Comparison of ENCODE assay signal across 1 cellular context in the genomic region with DNA sequence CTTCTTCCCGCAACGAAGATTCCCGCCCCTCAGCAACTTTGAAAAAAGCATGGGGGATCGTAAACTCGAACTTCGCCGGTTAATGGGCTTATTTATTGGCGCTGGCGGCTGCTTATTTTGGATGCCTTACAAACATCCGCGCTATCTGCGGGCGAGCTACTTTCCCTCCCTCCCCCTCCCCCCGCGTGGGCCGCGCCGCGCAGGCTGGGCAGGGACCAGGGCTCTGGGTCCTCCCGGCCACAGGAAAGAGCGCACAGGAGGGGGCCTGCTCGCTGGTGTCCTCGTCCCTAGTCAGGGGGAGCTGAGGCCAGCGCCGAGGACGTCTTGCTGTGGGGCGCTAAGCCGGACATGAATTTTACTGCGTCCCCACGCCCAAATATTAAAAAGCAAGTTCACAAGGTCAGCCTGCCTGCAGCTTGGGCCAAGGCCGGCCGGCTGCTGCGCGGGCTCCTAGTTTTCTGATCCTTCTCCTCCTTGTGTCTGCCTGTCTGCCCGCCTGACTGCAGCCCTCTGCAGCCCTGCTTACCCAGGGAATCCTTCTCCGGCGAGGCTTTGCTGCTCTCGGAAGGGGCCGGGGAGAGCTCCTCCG.
TF ChIP-seq lines count a peak whose summit lies in the region.

No MANE protein-coding gene starts in this region.

TF ChIP-seq in IMR-90, 13 proteins besides CTCF, POLR2A, EP300 and RAD21:
- TF ChIP-seq SMC3 (IDR thresholded peaks at IDR 0.05; ENCODE audit: low read depth, low read length) (no peak), RCOR1 (IDR thresholded peaks at IDR 0.05; ENCODE audit: insufficient replicate concordance, low read length) (no peak), CHD1 (IDR thresholded peaks at IDR 0.05; ENCODE audit: low read depth, low read length) (no peak), BHLHE40 (IDR thresholded peaks at IDR 0.05; ENCODE audit: low read depth, low read length) (no peak), RFX5 (IDR thresholded peaks at IDR 0.05; ENCODE audit: low read depth, low read length) (no peak), FOS (IDR thresholded peaks at IDR 0.05; ENCODE audit: low read depth, low read length) (no peak), MAZ (IDR thresholded peaks at IDR 0.05; ENCODE audit: borderline replicate concordance, low read depth, low read length) (no peak), CEBPB (IDR thresholded peaks at IDR 0.05; ENCODE audit: low read depth, low read length) (no peak), MAFK (IDR thresholded peaks at IDR 0.05; ENCODE audit: low read depth, low read length) (no peak), NFE2L2 (IDR thresholded peaks at IDR 0.05; ENCODE audit: low read depth, low read length) (no peak), MXI1 (IDR thresholded peaks at IDR 0.05; ENCODE audit: borderline replicate concordance, low read depth, low read length) (no peak), USF2 (IDR thresholded peaks at IDR 0.05; ENCODE audit: low read depth, low read length) (no peak)
- TF ChIP-seq, protein P1, sequence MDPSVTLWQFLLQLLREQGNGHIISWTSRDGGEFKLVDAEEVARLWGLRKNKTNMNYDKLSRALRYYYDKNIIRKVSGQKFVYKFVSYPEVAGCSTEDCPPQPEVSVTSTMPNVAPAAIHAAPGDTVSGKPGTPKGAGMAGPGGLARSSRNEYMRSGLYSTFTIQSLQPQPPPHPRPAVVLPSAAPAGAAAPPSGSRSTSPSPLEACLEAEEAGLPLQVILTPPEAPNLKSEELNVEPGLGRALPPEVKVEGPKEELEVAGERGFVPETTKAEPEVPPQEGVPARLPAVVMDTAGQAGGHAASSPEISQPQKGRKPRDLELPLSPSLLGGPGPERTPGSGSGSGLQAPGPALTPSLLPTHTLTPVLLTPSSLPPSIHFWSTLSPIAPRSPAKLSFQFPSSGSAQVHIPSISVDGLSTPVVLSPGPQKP (IDR thresholded peaks at IDR 0.05; ENCODE audit: borderline replicate concordance, low read depth, low read length) = no peak
